19 cellular contexts compared by ENCODE assay signal in genomic region chr16:69745959-69746358, GRCh38. TPM values are rescaled to one million over a fixed set of nuclear protein-coding genes. Genes with fewer than 3 reads are reported as not detected.
DNase-seq lines count a peak whose midpoint lies in the region; ATAC-seq, FAIRE-seq and TF ChIP-seq lines count a peak whose summit lies in the region.
"Had no signal": no experiment of that assay in that cellular context is flagged by ENCODE, and none has a peak within 500 bp of the region (broad histone marks: within the 10 kb centered on the region; RNA-seq: fewer than 3 reads in every experiment).

No MANE protein-coding gene starts in this region.

- H3K4me1 Mint-ChIP-seq in MCF 10A (ENCODE audit: insufficient read depth, unreplicated experiment) (peaks cover 11% of the 10 kb centered on the region), chondrocyte (ENCODE audit: low read depth) (peaks cover 21% of the 10 kb centered on the region)
- peaks cover 1 to 5% of the 10 kb centered on the region in 2 donors for H3K4me1 Mint-ChIP-seq in effector memory CD8-positive, alpha-beta T cell (ENCODE audit: low read depth in 2 of 2)
- H3K4me1 Mint-ChIP-seq: B cell had no signal

- intact Hi-C loops in MCF 10A (cut with micrococcal nuclease), result no loop called here
- intact Hi-C loops in breast epithelium (cut with DNase I; ENCODE audit: low total_unique reads), result no loop called here
- intact Hi-C loops in spleen (cut with DNase I; ENCODE audit: low total_unique reads), result no loop called here

- H3K9me3 Mint-ChIP-seq in MCF 10A (ENCODE audit: unreplicated experiment), result no peaks in the 10 kb centered on the region
- H3K9me3 Mint-ChIP-seq in chondrocyte (ENCODE audit: low read depth), result no peaks in the 10 kb centered on the region
- H3K9me3 Mint-ChIP-seq in effector memory CD8-positive, alpha-beta T cell, result no peaks in the 10 kb centered on the region
- H3K9me3 Mint-ChIP-seq: CD4-positive, alpha-beta T cell; HFFc6 had no signal

- POLR2A ChIA-PET in MCF 10A (lab: Yijun Ruan, JAX), result interaction anchor here (0.6 to 1.8 kb wide), 4 partner anchors 8 to 87 kb away, joined by 3 to 9 read pairs (median 6); partner anchors contain the start of genes NOB1 and WWP2
- POLR2A ChIA-PET in RWPE1 (lab: Yijun Ruan, JAX; ENCODE audit: low non-redundant PET), result interaction anchor here (0.6 kb wide), 1 partner anchor 13 kb away, joined by 4 read pairs; no protein-coding TSS in a partner anchor

- CTCF ChIA-PET in MCF 10A (lab: Yijun Ruan, JAX), result interaction anchor here (2.6 kb wide), 1 partner anchor 8 kb away, joined by 9 read pairs; the partner anchor contains the start of gene NOB1
- CTCF ChIA-PET in RWPE1 (lab: Yijun Ruan, JAX), result interaction anchor here (0.5 kb wide), 1 partner anchor 891 kb away, joined by 5 read pairs; no protein-coding TSS in a partner anchor

- H3K36me3 ChIP-seq in breast epithelium (no peaks in the 10 kb centered on the region), spleen (peaks cover 15 to 100% (median 100%) of the 10 kb centered on the region in 6 donors)

- H3K4me1 ChIP-seq in breast epithelium (no peaks in the 10 kb centered on the region), spleen (peaks cover 0 to 13% (median 6%) of the 10 kb centered on the region in 6 donors)

- H3K27ac Mint-ChIP-seq in MCF 10A (ENCODE audit: low read depth, unreplicated experiment) (peak overlapping the region; percentile 35), chondrocyte (ENCODE audit: unreplicated experiment) (no peak overlapping the region)
- H3K27ac Mint-ChIP-seq in effector memory CD8-positive, alpha-beta T cell, result peak overlapping the region in 1 of 2 donors; percentile 32
- H3K27ac Mint-ChIP-seq: B cell; CD4-positive, alpha-beta T cell; HFFc6 had no signal

- H3K4me3 Mint-ChIP-seq in MCF 10A (ENCODE audit: unreplicated experiment) (no peak overlapping the region), chondrocyte (ENCODE audit: unreplicated experiment) (no peak overlapping the region)
- H3K4me3 Mint-ChIP-seq in effector memory CD8-positive, alpha-beta T cell, result no peak overlapping the region
- H3K4me3 Mint-ChIP-seq: B cell; CD4-positive, alpha-beta T cell; HFFc6 had no signal

- no peaks in the 10 kb centered on the region for H3K9me3 ChIP-seq in breast epithelium
- H3K9me3 ChIP-seq in spleen, result no peaks in the 10 kb centered on the region
- H3K9me3 ChIP-seq: HAP-1 had no signal

- H3K27me3 Mint-ChIP-seq in MCF 10A (ENCODE audit: insufficient read depth, unreplicated experiment), result no peaks in the 10 kb centered on the region
- H3K27me3 Mint-ChIP-seq in chondrocyte (ENCODE audit: low read depth), result no peaks in the 10 kb centered on the region
- no peaks in the 10 kb centered on the region for H3K27me3 Mint-ChIP-seq in effector memory CD8-positive, alpha-beta T cell
- H3K27me3 Mint-ChIP-seq: B cell; CD4-positive, alpha-beta T cell had no signal

- DNase-seq in MCF 10A (ENCODE audit: unreplicated experiment), result no peak
- DNase-seq in breast epithelium (ENCODE audit: low spot score in 2 of 2), result no peak
- DNase-seq in RWPE1 (ENCODE audit: low spot score), result no peak
- DNase-seq in chondrocyte (ENCODE audit: low spot score), result peak; percentile 48
- DNase-seq in spleen, result peak; percentile 23
- DNase-seq in effector memory CD8-positive, alpha-beta T cell, result no peak
- no peak for DNase-seq in GM12891 (ENCODE audit: insufficient read length, low spot score)
- DNase-seq in NCI-H774 (lab: John Stamatoyannopoulos, UW), result no peak
- DNase-seq: C1 segment of cervical spinal cord; Calu3; CD4-positive, alpha-beta T cell; DMS 273 treated with DMSO at 0.1 percent for 48 hours; HFFc6 had no signal

- H3K36me3 Mint-ChIP-seq in MCF 10A (ENCODE audit: insufficient read depth, unreplicated experiment) (peaks cover 95% of the 10 kb centered on the region), chondrocyte (ENCODE audit: low read depth) (peaks cover 36% of the 10 kb centered on the region)
- peaks cover 92% of the 10 kb centered on the region for H3K36me3 Mint-ChIP-seq in effector memory CD8-positive, alpha-beta T cell (ENCODE audit: insufficient read depth)

- no peak for FAIRE-seq in GM12891 (lab: Jason Lieb, UNC)
- FAIRE-seq: GM12892, GM19239, H1 had no signal

- H3K27ac ChIP-seq in breast epithelium, result no peak overlapping the region
- H3K27ac ChIP-seq in RWPE1, result peak overlapping the region; percentile 39
- H3K27ac ChIP-seq in spleen, result no peak overlapping the region
- H3K27ac ChIP-seq: HL-60 had no signal

- no TSS peak for BruUV-seq in MCF 10A (replicated peaks; lab: Mats Ljungman, UMichigan)

- no peaks in the 10 kb centered on the region for H3K27me3 ChIP-seq in breast epithelium
- no peaks in the 10 kb centered on the region for H3K27me3 ChIP-seq in spleen (replicated peaks in 1 of 7)

- H3K4me3 ChIP-seq in breast epithelium (no peak overlapping the region), spleen (no peak overlapping the region)
- H3K4me3 ChIP-seq: HAP-1 had no signal

- TF ChIP-seq CTCF in MCF 10A (IDR thresholded peaks at IDR 0.05; ENCODE audit: unreplicated experiment), result no peak
- TF ChIP-seq CTCF in breast epithelium (IDR thresholded peaks at IDR 0.05), result no peak
- TF ChIP-seq CTCF in RWPE1 (conservative IDR thresholded peaks at IDR 0.05; ENCODE audit: low read depth), result no peak
- no peak for TF ChIP-seq CTCF in chondrocyte (IDR thresholded peaks at IDR 0.05)
- TF ChIP-seq CTCF in spleen (IDR thresholded peaks at IDR 0.05 in 8 of 11, conservative IDR thresholded peaks at IDR 0.05 in 3 of 11), result no peak

- ATAC-seq in effector memory CD8-positive, alpha-beta T cell (replicated peaks), result no peak

- TF ChIP-seq POLR2A in breast epithelium (IDR thresholded peaks at IDR 0.05), result no peak
- TF ChIP-seq POLR2A in spleen (IDR thresholded peaks at IDR 0.05), result no peak
- TF ChIP-seq POLR2A in GM12891 (IDR thresholded peaks at IDR 0.05; ENCODE audit: low read depth, low read length), result no peak

- 88 to 97% (median 92%) methylated on average over 10 of the region's 10 CpGs for WGBS in spleen, 5 donors

TF ChIP-seq in GM12891, 5 proteins besides CTCF, POLR2A, EP300 and RAD21:
- TF ChIP-seq SPI1 (IDR thresholded peaks at IDR 0.05; ENCODE audit: low read depth, low read length), result no peak
- TF ChIP-seq POLR2AphosphoS5 (IDR thresholded peaks at IDR 0.05; ENCODE audit: low read depth, low read length), result no peak
- no peak for TF ChIP-seq POU2F2 (IDR thresholded peaks at IDR 0.05; ENCODE audit: low read depth, low read length)
- TF ChIP-seq PAX5 (IDR thresholded peaks at IDR 0.05; ENCODE audit: insufficient read depth, low read length, severe bottlenecking), result no peak
- no peak for TF ChIP-seq TAF1 (IDR thresholded peaks at IDR 0.05; ENCODE audit: low read depth, low read length)

RNA-seq across cellular contexts. Expression of gene NOB1, which starts 8.8 kb away (rescaled TPM):
- total RNA-seq in MCF 10A (2022) (73.3 and 110 TPM in 2 replicates), breast epithelium (10 to 100 TPM; 41.6 to 45.8 (median 41.8) TPM), chondrocyte (23.9 to 25.7 TPM (median 25.3 TPM) in 3 replicates), spleen (10 to 100 TPM; 39.1 to 44.7 (median 39.7) TPM)
- 10 to 100 TPM; 35.1 to 48.8 (median 46.1) TPM for polyA plus RNA-seq in spleen
- 107 TPM for polyA plus RNA-seq in GM12891 (2012; ENCODE audit: low read depth, missing spikeins)

RNA-seq across cellular contexts. Expression of gene WWP2, which starts 16.2 kb away (rescaled TPM):
- total RNA-seq in MCF 10A (2022) (29.3 and 30.4 TPM in 2 replicates), breast epithelium (10 to 100 TPM; 34.1 to 46.5 (median 34.7) TPM), chondrocyte (37.9 to 41.2 TPM (median 39.9 TPM) in 3 replicates), spleen (100 to 1,000 TPM in 1 of 7 donors, 10 to 100 TPM in 6; 57.4 to 109 (median 74.6) TPM)
- polyA plus RNA-seq in spleen, result 10 to 100 TPM; 13.7 to 33.9 (median 18.9) TPM
- polyA plus RNA-seq in GM12891 (2012; ENCODE audit: low read depth, missing spikeins), result 14.8 TPM

RNA-seq across cellular contexts. Expression of gene NQO1, which starts 19.6 kb away (rescaled TPM):
- total RNA-seq in MCF 10A (2022), result 82.7 and 140 TPM in 2 replicates
- total RNA-seq in breast epithelium, result 100 to 1,000 TPM; 116 to 188 (median 133) TPM
- total RNA-seq in chondrocyte, result 64.3 to 345 TPM (median 68.8 TPM) in 3 replicates
- 10 to 100 TPM in 6 of 7 donors, 1 to 10 TPM in 1; 9.2 to 70.6 (median 24.0) TPM for total RNA-seq in spleen
- polyA plus RNA-seq in spleen, result 10 to 100 TPM; 13.0 to 25.6 (median 13.4) TPM
- 31.9 TPM for polyA plus RNA-seq in GM12891 (2012; ENCODE audit: low read depth, missing spikeins)

Comparison
In these comparisons a context has a peak if more than half of its experiments do, and no peak if none do; other contexts are left out.
1. DNase-seq: peak in chondrocyte (single experiment) and spleen (single experiment); none in MCF 10A (single experiment), breast epithelium (0 of 2), RWPE1 (single experiment), effector memory CD8-positive, alpha-beta T cell (0 of 3), GM12891 (single experiment) and NCI-H774 (single experiment).